9 cellular contexts compared by ENCODE assay signal in genomic region chr14:63039800-63040380, GRCh38. TPM values are rescaled to one million over a fixed set of nuclear protein-coding genes. Genes with fewer than 3 reads are reported as not detected.
DNase-seq lines count a peak whose midpoint lies in the region; ATAC-seq and TF ChIP-seq lines count a peak whose summit lies in the region.
"Had no signal": no experiment of that assay in that cellular context is flagged by ENCODE, and none has a peak within 500 bp of the region (broad histone marks: within the 10 kb centered on the region; RNA-seq: fewer than 3 reads in every experiment).

No MANE protein-coding gene starts in this region.

- POLR2A ChIA-PET in MCF 10A (lab: Yijun Ruan, JAX), result interaction anchor here (0.7 to 3.3 kb wide), 2 partner anchors 858 to 861 kb away, joined by 3 to 16 read pairs; no protein-coding TSS in a partner anchor
- POLR2A ChIA-PET in activated CD4-positive, alpha-beta memory T cell treated with anti-CD3 and anti-CD28 coated beads, Interleukin-2, amount 10 ng/mL, durations not matched to agents 7 days and 5 days (lab: Charles Lee), result no interaction called here

- H3K27me3 Mint-ChIP-seq in MCF 10A (ENCODE audit: insufficient read depth, unreplicated experiment), result no peaks in the 10 kb centered on the region
- peaks cover 16% of the 10 kb centered on the region for H3K27me3 Mint-ChIP-seq in activated CD4-positive, alpha-beta memory T cell treated with anti-CD3 and anti-CD28 coated beads, Interleukin-2, amount 10 ng/mL, durations not matched to agents 7 days and 5 days

- H3K36me3 ChIP-seq in breast epithelium (no peaks in the 10 kb centered on the region), esophagus muscularis mucosa (no peaks in the 10 kb centered on the region), upper lobe of right lung (no peaks in the 10 kb centered on the region), spleen (no peaks in the 10 kb centered on the region)

- WGBS in esophagus muscularis mucosa, result 13% methylated on average over 3 of the region's 3 CpGs
- 11 to 21% (median 18%) methylated on average over 3 of the region's 3 CpGs for WGBS in spleen, 5 donors

- H3K27ac Mint-ChIP-seq in MCF 10A (ENCODE audit: low read depth, unreplicated experiment), result no peak overlapping the region
- H3K27ac Mint-ChIP-seq in activated CD4-positive, alpha-beta memory T cell treated with anti-CD3 and anti-CD28 coated beads, Interleukin-2, amount 10 ng/mL, durations not matched to agents 7 days and 5 days, result no peak overlapping the region

- H3K27ac ChIP-seq in breast epithelium, result no peak overlapping the region
- H3K27ac ChIP-seq in esophagus muscularis mucosa (replicated peaks in 1 of 4), result no peak overlapping the region
- H3K27ac ChIP-seq in upper lobe of right lung, result no peak overlapping the region
- H3K27ac ChIP-seq in spleen, result no peak overlapping the region

- H3K27me3 ChIP-seq in breast epithelium (peaks cover 1 to 28% of the 10 kb centered on the region in 2 donors), esophagus muscularis mucosa (peaks cover 0 to 39% (median 18%) of the 10 kb centered on the region in 4 donors), upper lobe of right lung (peaks cover 27% of the 10 kb centered on the region), spleen (replicated peaks in 1 of 7) (peaks cover 0 to 45% (median 11%) of the 10 kb centered on the region in 7 donors)

- peak; percentile 75 for TF ChIP-seq CTCF in MCF 10A (IDR thresholded peaks at IDR 0.05; ENCODE audit: unreplicated experiment)
- no peak for TF ChIP-seq CTCF in breast epithelium (IDR thresholded peaks at IDR 0.05)
- TF ChIP-seq CTCF in esophagus muscularis mucosa (IDR thresholded peaks at IDR 0.05), result peak in 2 of 3 experiments; percentile 13 to 35
- TF ChIP-seq CTCF in upper lobe of right lung (IDR thresholded peaks at IDR 0.05), result peak; percentile 33
- TF ChIP-seq CTCF in spleen (IDR thresholded peaks at IDR 0.05 in 8 of 11, conservative IDR thresholded peaks at IDR 0.05 in 3 of 11), result no peak

- H3K4me1 ChIP-seq in breast epithelium (no peaks in the 10 kb centered on the region), esophagus muscularis mucosa (peaks cover under 1 to 3% (median 3%) of the 10 kb centered on the region in 4 donors), upper lobe of right lung (no peaks in the 10 kb centered on the region), spleen (peaks cover 0 to 2% (median under 1%) of the 10 kb centered on the region in 6 donors)

- no peak overlapping the region for H3K4me3 ChIP-seq in breast epithelium
- H3K4me3 ChIP-seq in esophagus muscularis mucosa, result no peak overlapping the region
- no peak overlapping the region for H3K4me3 ChIP-seq in upper lobe of right lung
- H3K4me3 ChIP-seq in spleen, result no peak overlapping the region

- no peak for TF ChIP-seq EP300 in esophagus muscularis mucosa (IDR thresholded peaks at IDR 0.05)

- DNase-seq in MCF 10A (ENCODE audit: unreplicated experiment) (peak; percentile 55), breast epithelium (ENCODE audit: low spot score in 2 of 2) (no peak), NCI-H82 treated with DMSO at 0.1 percent for 48 hours (lab: John Stamatoyannopoulos, UW; ENCODE audit: unreplicated experiment) (peak; percentile 1), esophagus muscularis mucosa (ENCODE audit: extremely low spot score) (no peak), upper lobe of right lung (no peak), GF-D8 (lab: John Stamatoyannopoulos, UW) (no peak), spleen (no peak)
- no peak for DNase-seq in activated CD4-positive, alpha-beta memory T cell treated with anti-CD3 and anti-CD28 coated beads, Interleukin-2, amount 10 ng/mL, durations not matched to agents 7 days and 5 days
- DNase-seq: C1 segment of cervical spinal cord had no signal

- no TSS peak for BruUV-seq in MCF 10A (replicated peaks; lab: Mats Ljungman, UMichigan)

- no peaks in the 10 kb centered on the region for H3K9me3 Mint-ChIP-seq in MCF 10A (ENCODE audit: unreplicated experiment)
- no peaks in the 10 kb centered on the region for H3K9me3 Mint-ChIP-seq in activated CD4-positive, alpha-beta memory T cell treated with anti-CD3 and anti-CD28 coated beads, Interleukin-2, amount 10 ng/mL, durations not matched to agents 7 days and 5 days

- H3K9me3 ChIP-seq in breast epithelium (no peaks in the 10 kb centered on the region), esophagus muscularis mucosa (no peaks in the 10 kb centered on the region), upper lobe of right lung (no peaks in the 10 kb centered on the region), spleen (no peaks in the 10 kb centered on the region)

- TF ChIP-seq POLR2A in breast epithelium (IDR thresholded peaks at IDR 0.05), result no peak
- no peak for TF ChIP-seq POLR2A in esophagus muscularis mucosa (IDR thresholded peaks at IDR 0.05; ENCODE audit: low read depth)
- TF ChIP-seq POLR2A in spleen (IDR thresholded peaks at IDR 0.05), result no peak

- intact Hi-C loops in MCF 10A (cut with micrococcal nuclease) (loop anchor here (1.0 to 10.0 kb wide), 3 partner anchors 236 to 861 kb away; no protein-coding TSS in a partner anchor), breast epithelium (cut with DNase I; ENCODE audit: low total_unique reads) (loop anchor here (10.0 kb wide), 1 partner anchor 295 kb away; no protein-coding TSS in a partner anchor), esophagus muscularis mucosa (cut with DNase I) (loop anchor here (10.0 kb wide), 1 partner anchor 235 kb away; no protein-coding TSS in a partner anchor), upper lobe of right lung (cut with DNase I) (no loop called here), spleen (cut with DNase I; ENCODE audit: low total_unique reads) (no loop called here)

- peak; percentile 50 for ATAC-seq in upper lobe of right lung

- no peaks in the 10 kb centered on the region for H3K4me1 Mint-ChIP-seq in MCF 10A (ENCODE audit: insufficient read depth, unreplicated experiment)
- no peaks in the 10 kb centered on the region for H3K4me1 Mint-ChIP-seq in activated CD4-positive, alpha-beta memory T cell treated with anti-CD3 and anti-CD28 coated beads, Interleukin-2, amount 10 ng/mL, durations not matched to agents 7 days and 5 days

- CTCF ChIA-PET in MCF 10A (lab: Yijun Ruan, JAX), result interaction anchor here (0.5 to 4.0 kb wide), 8 partner anchors 8 to 860 kb away, joined by 3 to 30 read pairs (median 4); no protein-coding TSS in a partner anchor
- CTCF ChIA-PET in activated CD4-positive, alpha-beta memory T cell treated with anti-CD3 and anti-CD28 coated beads, Interleukin-2, amount 10 ng/mL, durations not matched to agents 7 days and 5 days (lab: Charles Lee), result no interaction called here

- no peak overlapping the region for H3K4me3 Mint-ChIP-seq in MCF 10A (ENCODE audit: unreplicated experiment)
- no peak overlapping the region for H3K4me3 Mint-ChIP-seq in activated CD4-positive, alpha-beta memory T cell treated with anti-CD3 and anti-CD28 coated beads, Interleukin-2, amount 10 ng/mL, durations not matched to agents 7 days and 5 days

- H3K36me3 Mint-ChIP-seq in MCF 10A (ENCODE audit: insufficient read depth, unreplicated experiment), result no peaks in the 10 kb centered on the region
- no peaks in the 10 kb centered on the region for H3K36me3 Mint-ChIP-seq in activated CD4-positive, alpha-beta memory T cell treated with anti-CD3 and anti-CD28 coated beads, Interleukin-2, amount 10 ng/mL, durations not matched to agents 7 days and 5 days (ENCODE audit: low read depth)

RNA-seq across cellular contexts. Expression of gene KCNH5, which starts 5.4 kb away (rescaled TPM):
- not detected in 2 replicates for total RNA-seq in MCF 10A (2022)
- total RNA-seq in breast epithelium, result under 1 TPM in 2 of 3 donors, not detected in 1; 0.33 to 0.88 TPM
- under 1 TPM; under 0.01 to 0.23 (median 0.12) TPM for total RNA-seq in esophagus muscularis mucosa
- 0.29 TPM for total RNA-seq in upper lobe of right lung
- not detected for total RNA-seq in activated CD4-positive, alpha-beta memory T cell treated with anti-CD3 and anti-CD28 coated beads, Interleukin-2, amount 10 ng/mL, durations not matched to agents 7 days and 5 days
- under 1 TPM in 2 of 7 donors, not detected in 5; 0.03 TPM for total RNA-seq in spleen
- under 1 TPM in 2 of 3 donors, not detected in 1; 0.02 to 0.03 TPM for polyA plus RNA-seq in spleen

Comparison
In these comparisons a context has a peak if more than half of its experiments do, and no peak if none do; other contexts are left out.
1. DNase-seq: peak in MCF 10A (single experiment) and NCI-H82 treated with DMSO at 0.1 percent for 48 hours (single experiment); none in breast epithelium (0 of 2), esophagus muscularis mucosa (single experiment), upper lobe of right lung (single experiment), activated CD4-positive, alpha-beta memory T cell treated with anti-CD3 and anti-CD28 coated beads, Interleukin-2, amount 10 ng/mL, durations not matched to agents 7 days and 5 days (single experiment), GF-D8 (single experiment) and spleen (single experiment).
2. CTCF ChIP-seq: peak in MCF 10A (single experiment), esophagus muscularis mucosa (2 of 3) and upper lobe of right lung (single experiment); none in breast epithelium (0 of 3) and spleen (0 of 11).
3. intact Hi-C loops: an anchor here in MCF 10A (1.0 to 10.0 kb wide), breast epithelium (10.0 kb wide) and esophagus muscularis mucosa (10.0 kb wide); none called in upper lobe of right lung and spleen.